Comparison of ENCODE assay signal across 36 cellular contexts in the genomic region with DNA sequence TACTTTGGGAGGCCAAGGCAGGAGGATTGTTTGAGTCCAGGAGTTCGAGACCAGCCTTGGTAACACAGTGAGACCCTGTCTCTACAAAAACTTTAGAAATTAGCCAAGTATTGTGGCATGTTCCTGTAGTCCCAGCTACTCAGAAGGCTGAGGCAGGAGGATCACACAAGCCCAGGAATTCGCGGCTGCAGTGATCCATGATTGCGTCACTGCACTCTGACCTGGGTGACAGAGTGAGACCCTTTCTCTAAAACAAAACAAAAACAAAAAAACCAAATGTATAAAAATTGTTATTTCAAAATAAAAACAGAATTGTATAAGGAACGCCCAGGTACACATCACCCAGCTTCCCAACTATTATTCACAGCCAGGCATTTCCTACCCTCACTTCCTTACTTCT.
"Had no signal": no experiment of that assay in that cellular context is flagged by ENCODE, and none has a peak within 500 bp of the region (broad histone marks: within the 10 kb centered on the region; RNA-seq: fewer than 3 reads in every experiment).

No MANE protein-coding gene starts in this region.

- H3K36me3 Mint-ChIP-seq: activated CD4-positive, alpha-beta memory T cell treated with anti-CD3 and anti-CD28 coated beads for 36 hours; activated naive CD4-positive, alpha-beta T cell treated with anti-CD3 and anti-CD28 coated beads, Interleukin-2, amount 10 ng/mL, durations not matched to agents 7 days and 5 days; activated naive CD4-positive, alpha-beta T cell treated with anti-CD3 and anti-CD28 coated beads, Interleukin-2, amount 50 U/mL, for 24 hours; activated naive CD8-positive, alpha-beta T cell; activated naive CD8-positive, alpha-beta T cell treated with anti-CD3 and anti-CD28 coated beads, Interleukin-2, amount 10 ng/mL, durations not matched to agents 7 days and 5 days; brain had no signal

- FAIRE-seq: bronchial epithelial cell, TTC549 had no signal

- H3K27ac ChIP-seq: ascending aorta, cardiac muscle cell, VCaP had no signal

- H3K9me3 Mint-ChIP-seq: activated B cell treated with CpG ODN at 0.5 μM for 24 hours; activated CD4-positive, alpha-beta memory T cell treated with anti-CD3 and anti-CD28 coated beads for 36 hours; activated CD4-positive, alpha-beta T cell treated with anti-CD3 and anti-CD28 coated beads, Interleukin-2, amount 10 ng/mL, durations not matched to agents 24 days and 14 days; activated CD8-positive, alpha-beta T cell treated with anti-CD3 and anti-CD28 coated beads for 36 hours; activated naive CD4-positive, alpha-beta T cell treated with anti-CD3 and anti-CD28 coated beads, Interleukin-2, amount 10 ng/mL, durations not matched to agents 7 days and 5 days; activated naive CD4-positive, alpha-beta T cell treated with anti-CD3 and anti-CD28 coated beads, Interleukin-2, amount 50 U/mL, for 24 hours; activated naive CD8-positive, alpha-beta T cell treated with anti-CD3 and anti-CD28 coated beads, Interleukin-2, amount 10 ng/mL, durations not matched to agents 7 days and 5 days; activated naive CD8-positive, alpha-beta T cell treated with anti-CD3 and anti-CD28 coated beads, Interleukin-2, amount 50 U/mL, for 24 hours; activated T-cell treated with anti-CD3 and anti-CD28 coated beads, Interleukin-2, amount 50 U/mL, for 24 hours; activated T-helper 2 cell treated with anti-CD3 and anti-CD28 coated beads, Interferon-gamma antibody, Interleukin-2, Interleukin-4, amounts not matched to agents 10 μg/mL and 5 μg/mL and 100 μg/mL, durations not matched to agents 14 hours and 24 hours and 36 hours; central memory CD8-positive, alpha-beta T cell; T-helper 1 cell treated with Interleukin-12 subunit alpha and Interleukin-12 subunit beta and Interleukin-4 antibody, amounts not matched to agents 30 μg/mL and 1 μg/mL, for 36 hours; T-helper 2 cell treated with Interferon-gamma antibody and Interleukin-4, amounts not matched to agents 5 μg/mL and 100 μg/mL, for 36 hours had no signal

- H3K36me3 ChIP-seq: ascending aorta, cardiac muscle cell had no signal

- H3K4me1 Mint-ChIP-seq: activated B cell treated with CpG ODN at 0.5 μM for 24 hours, brain had no signal

- ATAC-seq: activated CD8-positive, alpha-beta T cell treated with anti-CD3 and anti-CD28 coated beads for 36 hours; activated naive CD8-positive, alpha-beta T cell treated with anti-CD3 and anti-CD28 coated beads, Interleukin-2, amount 50 U/mL, for 24 hours had no signal

- H3K27ac Mint-ChIP-seq: activated B cell treated with CpG ODN at 0.5 μM for 24 hours; activated CD4-positive, alpha-beta memory T cell treated with anti-CD3 and anti-CD28 coated beads for 36 hours; activated CD4-positive, alpha-beta T cell treated with anti-CD3 and anti-CD28 coated beads, Interleukin-2, amount 10 ng/mL, durations not matched to agents 24 days and 14 days; activated CD8-positive, alpha-beta T cell treated with anti-CD3 and anti-CD28 coated beads for 36 hours; activated naive CD4-positive, alpha-beta T cell treated with anti-CD3 and anti-CD28 coated beads, Interleukin-2, amount 10 ng/mL, durations not matched to agents 7 days and 5 days; activated naive CD4-positive, alpha-beta T cell treated with anti-CD3 and anti-CD28 coated beads, Interleukin-2, amount 50 U/mL, for 24 hours; activated naive CD8-positive, alpha-beta T cell; activated naive CD8-positive, alpha-beta T cell treated with anti-CD3 and anti-CD28 coated beads, Interleukin-2, amount 10 ng/mL, durations not matched to agents 7 days and 5 days; activated naive CD8-positive, alpha-beta T cell treated with anti-CD3 and anti-CD28 coated beads, Interleukin-2, amount 50 U/mL, for 24 hours; activated T-cell treated with anti-CD3 and anti-CD28 coated beads, Interleukin-2, amount 50 U/mL, for 24 hours; activated T-helper 2 cell treated with anti-CD3 and anti-CD28 coated beads, Interferon-gamma antibody, Interleukin-2, Interleukin-4, amounts not matched to agents 10 μg/mL and 5 μg/mL and 100 μg/mL, durations not matched to agents 14 hours and 24 hours and 36 hours; brain; T-helper 1 cell treated with Interleukin-12 subunit alpha and Interleukin-12 subunit beta and Interleukin-4 antibody, amounts not matched to agents 30 μg/mL and 1 μg/mL, for 36 hours; T-helper 2 cell treated with Interferon-gamma antibody and Interleukin-4, amounts not matched to agents 5 μg/mL and 100 μg/mL, for 36 hours had no signal

- H3K4me3 ChIP-seq: ascending aorta, cardiac muscle cell had no signal

- H3K4me3 Mint-ChIP-seq: activated B cell treated with CpG ODN at 0.5 μM for 24 hours; activated CD4-positive, alpha-beta memory T cell treated with anti-CD3 and anti-CD28 coated beads for 36 hours; activated CD4-positive, alpha-beta T cell treated with anti-CD3 and anti-CD28 coated beads, Interleukin-2, amount 10 ng/mL, durations not matched to agents 24 days and 14 days; activated CD8-positive, alpha-beta T cell treated with anti-CD3 and anti-CD28 coated beads for 36 hours; activated naive CD4-positive, alpha-beta T cell treated with anti-CD3 and anti-CD28 coated beads, Interleukin-2, amount 10 ng/mL, durations not matched to agents 7 days and 5 days; activated naive CD4-positive, alpha-beta T cell treated with anti-CD3 and anti-CD28 coated beads, Interleukin-2, amount 50 U/mL, for 24 hours; activated naive CD8-positive, alpha-beta T cell; activated naive CD8-positive, alpha-beta T cell treated with anti-CD3 and anti-CD28 coated beads, Interleukin-2, amount 10 ng/mL, durations not matched to agents 7 days and 5 days; activated naive CD8-positive, alpha-beta T cell treated with anti-CD3 and anti-CD28 coated beads, Interleukin-2, amount 50 U/mL, for 24 hours; activated T-cell treated with anti-CD3 and anti-CD28 coated beads, Interleukin-2, amount 50 U/mL, for 24 hours; brain; central memory CD8-positive, alpha-beta T cell; T-helper 1 cell treated with Interleukin-12 subunit alpha and Interleukin-12 subunit beta and Interleukin-4 antibody, amounts not matched to agents 30 μg/mL and 1 μg/mL, for 36 hours; T-helper 2 cell treated with Interferon-gamma antibody and Interleukin-4, amounts not matched to agents 5 μg/mL and 100 μg/mL, for 36 hours had no signal

- H3K27me3 ChIP-seq: ascending aorta, cardiac muscle cell had no signal

- H3K9me3 ChIP-seq: ascending aorta had no signal

- H3K4me1 ChIP-seq: ascending aorta had no signal

- DNase-seq: activated B cell treated with CpG ODN at 0.5 μM for 24 hours; activated CD4-positive, alpha-beta memory T cell treated with anti-CD3 and anti-CD28 coated beads for 36 hours; activated CD4-positive, alpha-beta T cell treated with anti-CD3 and anti-CD28 coated beads for 4 hours; activated CD4-positive, alpha-beta T cell treated with anti-CD3 and anti-CD28 coated beads, Interleukin-2, amount 10 ng/mL, durations not matched to agents 24 days and 14 days; activated CD4-positive, alpha-beta T cell treated with anti-CD3 and anti-CD28 coated beads, Interleukin-2, amount 50 U/mL, for 1 hour; activated CD4-positive, alpha-beta T cell treated with anti-CD3 and anti-CD28 coated beads, Interleukin-2, amount 50 U/mL, for 4 hours; activated CD4-positive, CD25-positive, alpha-beta regulatory T cell treated with anti-CD3 and anti-CD28 coated beads, Interleukin-2, amount 50 U/mL, for 72 hours; activated CD8-positive, alpha-beta memory T cell treated with anti-CD3 and anti-CD28 coated beads, Interleukin-2, amount 50 U/mL, for 48 hours; activated CD8-positive, alpha-beta T cell treated with anti-CD3 and anti-CD28 coated beads for 36 hours; activated effector memory CD4-positive, alpha-beta T cell treated with Interleukin-2 at 50 U/mL for 16 hours; activated gamma-delta T cell; activated naive CD4-positive, alpha-beta T cell treated with anti-CD3 and anti-CD28 coated beads, Interleukin-2, amount 10 ng/mL, durations not matched to agents 7 days and 5 days; activated naive CD4-positive, alpha-beta T cell treated with Interleukin-2 at 50 U/mL for 16 hours; activated naive CD8-positive, alpha-beta T cell treated with anti-CD3 and anti-CD28 coated beads, Interleukin-2, amount 10 ng/mL, durations not matched to agents 7 days and 5 days; activated naive CD8-positive, alpha-beta T cell treated with anti-CD3 and anti-CD28 coated beads, Interleukin-2, amount 50 U/mL, for 24 hours; activated T-cell treated with anti-CD3 and anti-CD28 coated beads, Interleukin-2, amount 50 U/mL, for 24 hours; activated T-cell treated with anti-CD3 and anti-CD28 coated beads, Interleukin-2, amount 50 U/mL, for 48 hours; amygdala; anterior cingulate cortex; caudate nucleus; cerebellar nuclear complex; T-helper 1 cell; T-helper 2 cell; T-helper 9 cell had no signal

- H3K27me3 Mint-ChIP-seq: activated CD4-positive, alpha-beta memory T cell treated with anti-CD3 and anti-CD28 coated beads for 36 hours; activated CD8-positive, alpha-beta T cell treated with anti-CD3 and anti-CD28 coated beads for 36 hours; activated naive CD4-positive, alpha-beta T cell treated with anti-CD3 and anti-CD28 coated beads, Interleukin-2, amount 50 U/mL, for 24 hours; activated naive CD8-positive, alpha-beta T cell; activated naive CD8-positive, alpha-beta T cell treated with anti-CD3 and anti-CD28 coated beads, Interleukin-2, amount 50 U/mL, for 24 hours; brain had no signal
